8 cellular contexts compared by ENCODE assay signal in genomic region chr6:148203970-148204369, GRCh38.
DNase-seq lines count a peak whose midpoint lies in the region; ATAC-seq and TF ChIP-seq lines count a peak whose summit lies in the region.

No MANE protein-coding gene starts in this region.

- no peaks in the 10 kb centered on the region for H3K36me3 ChIP-seq in thoracic aorta
- H3K36me3 ChIP-seq in psoas muscle (ENCODE audit: insufficient read depth in 1 of 2, low read depth in 1 of 2): no peaks in the 10 kb centered on the region

- H3K4me3 ChIP-seq in thoracic aorta: peak overlapping the region; percentile 52
- no peak overlapping the region for H3K4me3 ChIP-seq in psoas muscle

- 39 to 51% (median 42%) methylated on average over 9 of the region's 9 CpGs for WGBS in psoas muscle, 3 donors

- peak; percentile 100 for ATAC-seq in GM21576 (IDR thresholded peaks at IDR 0.05; ENCODE audit: unreplicated experiment)
- ATAC-seq in thoracic aorta (ENCODE audit: insufficient number of reproducible peaks, low FRiP score, low read depth): no peak
- ATAC-seq in psoas muscle: no peak

- H3K9me3 ChIP-seq in thoracic aorta: no peaks in the 10 kb centered on the region
- no peaks in the 10 kb centered on the region for H3K9me3 ChIP-seq in psoas muscle

- DNase-seq in ELR (ENCODE audit: low read depth) (peak; percentile 64), LHCN-M2 (ENCODE audit: low read depth) (peak; percentile 98), glomerular visceral epithelial cell (ENCODE audit: extremely low spot score) (peak; percentile 23), thoracic aorta (ENCODE audit: low spot score) (no peak), DMS79 (lab: John Stamatoyannopoulos, UW) (no peak), psoas muscle (no peak)
- peak; percentile 50 to 64 for DNase-seq in activated CD4-positive, alpha-beta T cell treated with anti-CD3 and anti-CD28 coated beads, Interleukin-2, amount 50 U/mL, for 48 hours

- H3K27ac ChIP-seq in thoracic aorta (no peak overlapping the region), psoas muscle (no peak overlapping the region)

- intact Hi-C loops in psoas muscle (cut with DNase I): no loop called here

- TF ChIP-seq CTCF in thoracic aorta (IDR thresholded peaks at IDR 0.05) (no peak), psoas muscle (IDR thresholded peaks at IDR 0.05) (no peak)

- H3K27me3 ChIP-seq in thoracic aorta (replicated peaks; ENCODE audit: insufficient read depth): no peaks in the 10 kb centered on the region
- H3K27me3 ChIP-seq in psoas muscle (ENCODE audit: insufficient read depth in 3 of 3, low read length in 2 of 3): no peaks in the 10 kb centered on the region

- H3K4me1 ChIP-seq in thoracic aorta (ENCODE audit: control insufficient read depth in 1 of 2, low read depth in 2 of 2): peaks cover 0 to 9% of the 10 kb centered on the region in 2 donors
- H3K4me1 ChIP-seq in psoas muscle: no peaks in the 10 kb centered on the region

Comparison
In these comparisons a context has a peak if more than half of its experiments do, and no peak if none do; other contexts are left out.
1. DNase-seq: peak in ELR (single experiment), LHCN-M2 (single experiment), activated CD4-positive, alpha-beta T cell treated with anti-CD3 and anti-CD28 coated beads, Interleukin-2, amount 50 U/mL, for 48 hours (2 of 2) and glomerular visceral epithelial cell (single experiment); none in thoracic aorta (single experiment), DMS79 (single experiment) and psoas muscle (0 of 2).